Comparison of ENCODE assay signal across 15 cellular contexts in the genomic region with DNA sequence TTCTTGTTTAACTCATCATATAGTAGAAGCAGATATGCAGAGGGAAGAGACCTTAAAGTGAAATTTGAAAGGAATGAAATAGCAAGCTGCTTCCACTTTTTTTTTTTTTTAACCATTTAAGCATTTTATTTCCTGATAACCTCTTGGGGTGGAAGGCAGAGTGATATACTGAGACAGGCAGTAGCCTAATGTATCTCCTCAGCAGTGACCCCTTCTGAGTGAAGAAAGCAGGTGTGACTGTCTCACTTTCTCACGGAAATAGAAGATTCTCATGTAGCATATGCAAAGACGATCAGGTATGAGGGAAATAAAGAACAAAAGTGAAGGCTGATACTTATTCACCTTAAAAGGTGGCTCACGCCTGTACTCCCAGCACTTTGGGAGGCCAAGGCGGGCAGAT.
DNase-seq lines count a peak whose midpoint lies in the region; ATAC-seq and TF ChIP-seq lines count a peak whose summit lies in the region.
"Had no signal": no experiment of that assay in that cellular context is flagged by ENCODE, and none has a peak within 500 bp of the region (broad histone marks: within the 10 kb centered on the region; RNA-seq: fewer than 3 reads in every experiment).

No MANE protein-coding gene starts in this region.

- no peak overlapping the region for H2AFZ ChIP-seq in Loucy (ENCODE audit: low read length)

- H3K36me3 Mint-ChIP-seq in endodermal cell (ENCODE audit: low read depth) (no peaks in the 10 kb centered on the region), osteocyte (ENCODE audit: unreplicated experiment) (no peaks in the 10 kb centered on the region)
- H3K36me3 Mint-ChIP-seq: CD4-positive, alpha-beta memory T cell had no signal

- H3K36me3 ChIP-seq in Loucy (ENCODE audit: insufficient read depth, low read length) (no peaks in the 10 kb centered on the region), endodermal cell (ENCODE audit: control insufficient read depth, insufficient read depth, low read length) (no peaks in the 10 kb centered on the region)

- no peak overlapping the region for H3K9ac ChIP-seq in Loucy (ENCODE audit: low read depth, low read length, poor library complexity, severe bottlenecking)
- no peak overlapping the region for H3K9ac ChIP-seq in endodermal cell (ENCODE audit: extremely low read depth, low read length, poor library complexity, severe bottlenecking)

- no peak overlapping the region for H3K4me2 ChIP-seq in Loucy (ENCODE audit: low read depth, low read length, poor library complexity, severe bottlenecking)

- H3K4me3 Mint-ChIP-seq in endodermal cell (no peak overlapping the region), osteocyte (ENCODE audit: unreplicated experiment) (no peak overlapping the region)
- H3K4me3 Mint-ChIP-seq: CD4-positive, alpha-beta memory T cell had no signal

- no peaks in the 10 kb centered on the region for H3F3A ChIP-seq in Loucy (ENCODE audit: low read depth)

- H3K4me1 ChIP-seq in Loucy (ENCODE audit: insufficient read depth, low read length, poor library complexity, severe bottlenecking) (no peaks in the 10 kb centered on the region), endodermal cell (ENCODE audit: control insufficient read depth, insufficient read depth, low read length) (no peaks in the 10 kb centered on the region)

- no peaks in the 10 kb centered on the region for H3K9me2 ChIP-seq in Loucy (replicated peaks; ENCODE audit: low read depth, low read length)

- H3K27ac ChIP-seq in endodermal cell (ENCODE audit: low read depth, low read length), result no peak overlapping the region

- H3K9me3 Mint-ChIP-seq in endodermal cell, result no peaks in the 10 kb centered on the region
- H3K9me3 Mint-ChIP-seq in osteocyte (ENCODE audit: unreplicated experiment), result no peaks in the 10 kb centered on the region
- H3K9me3 Mint-ChIP-seq: CD4-positive, alpha-beta memory T cell had no signal

- no peaks in the 10 kb centered on the region for H4K20me1 ChIP-seq in Loucy (ENCODE audit: insufficient read depth, low read length, poor library complexity, severe bottlenecking)

- H3K9me3 ChIP-seq in Loucy (ENCODE audit: insufficient read depth, low read depth, low read length), result no peaks in the 10 kb centered on the region
- no peaks in the 10 kb centered on the region for H3K9me3 ChIP-seq in endodermal cell (ENCODE audit: control insufficient read depth, low read length)

- H3K27ac Mint-ChIP-seq in endodermal cell (no peak overlapping the region), osteocyte (ENCODE audit: unreplicated experiment) (no peak overlapping the region)
- H3K27ac Mint-ChIP-seq: CD4-positive, alpha-beta memory T cell had no signal

- no peaks in the 10 kb centered on the region for H3K4me1 Mint-ChIP-seq in endodermal cell
- H3K4me1 Mint-ChIP-seq in osteocyte (ENCODE audit: unreplicated experiment), result no peaks in the 10 kb centered on the region

- H3K27me3 ChIP-seq in Loucy (ENCODE audit: insufficient read depth, low read length, poor library complexity, severe bottlenecking), result no peaks in the 10 kb centered on the region
- H3K27me3 ChIP-seq in endodermal cell (ENCODE audit: control insufficient read depth, insufficient read depth, low read length, poor library complexity, severe bottlenecking), result no peaks in the 10 kb centered on the region

- no peak for ATAC-seq in HG02763 (IDR thresholded peaks at IDR 0.05; ENCODE audit: unreplicated experiment)

- DNase-seq in OCI-M1 (lab: John Stamatoyannopoulos, UW) (peak; percentile 27), endodermal cell (no peak), osteocyte (ENCODE audit: extremely low spot score, unreplicated experiment) (no peak), SIG-M5 treated with dmso at 0.1 percent for 504 hours (lab: John Stamatoyannopoulos, UW; ENCODE audit: unreplicated experiment) (no peak)
- DNase-seq: C1 segment of cervical spinal cord; Calu3; CD4-positive, alpha-beta memory T cell; COR-L47; DMS53; DMS79 treated with DMSO at 0.1 percent for 48 hours; GF-D8; H7; HCEC 1CT had no signal

- no peaks in the 10 kb centered on the region for H3K27me3 Mint-ChIP-seq in endodermal cell (ENCODE audit: insufficient read depth)
- H3K27me3 Mint-ChIP-seq in osteocyte (ENCODE audit: unreplicated experiment), result no peaks in the 10 kb centered on the region

- TF ChIP-seq CTCF in Loucy (conservative IDR thresholded peaks at IDR 0.05; ENCODE audit: low read length) (0 out of 2 replicates have a peak, but pooled peaks have one; percentile 14), endodermal cell (conservative IDR thresholded peaks at IDR 0.05) (peak; percentile 38), osteocyte (IDR thresholded peaks at IDR 0.05) (no peak)

- no peaks in the 10 kb centered on the region for H3K79me2 ChIP-seq in Loucy (ENCODE audit: insufficient read depth, low read length)

- 91 to 93% methylated on average over 4 of the region's 4 CpGs for WGBS in endodermal cell (ENCODE audit: insufficient coverage in 1 of 2, insufficient read length in 1 of 2), 2 experiments

- H3K4me3 ChIP-seq in Loucy (ENCODE audit: low read length, poor library complexity, severe bottlenecking) (no peak overlapping the region), endodermal cell (ENCODE audit: low read length) (no peak overlapping the region)
